Comparison of ENCODE assay signal across 12 cellular contexts in the genomic region with DNA sequence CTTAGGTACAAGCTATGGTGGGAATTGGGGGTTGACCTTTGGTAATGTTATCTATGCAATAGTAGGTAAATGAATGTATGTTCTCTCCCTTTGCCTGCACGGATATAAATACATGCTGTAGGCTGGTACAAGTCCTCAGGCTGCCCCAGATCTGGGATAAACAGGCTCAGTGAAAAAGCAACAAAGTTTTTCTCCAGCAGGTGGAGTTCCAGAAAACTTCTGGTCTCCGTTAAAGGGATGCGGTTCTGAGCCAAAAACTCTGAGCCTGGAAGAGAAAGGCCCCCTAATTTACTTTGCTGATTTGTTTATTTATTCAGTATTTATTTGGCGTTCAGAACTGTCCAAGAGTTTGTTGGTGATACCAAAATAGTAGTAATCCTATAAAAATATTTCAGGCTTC.
DNase-seq lines count a peak whose midpoint lies in the region; ATAC-seq, FAIRE-seq and TF ChIP-seq lines count a peak whose summit lies in the region.
"Had no signal": no experiment of that assay in that cellular context is flagged by ENCODE, and none has a peak within 500 bp of the region (broad histone marks: within the 10 kb centered on the region; RNA-seq: fewer than 3 reads in every experiment).

No MANE protein-coding gene starts in this region.

- POLR2A ChIA-PET in MCF 10A (lab: Yijun Ruan, JAX) = no interaction called here

- TF ChIP-seq CTCF in MCF 10A (IDR thresholded peaks at IDR 0.05; ENCODE audit: unreplicated experiment) = peak; percentile 29
- peak in 1 of 3 donors; percentile 44 for TF ChIP-seq CTCF in breast epithelium (IDR thresholded peaks at IDR 0.05)
- TF ChIP-seq CTCF in VCaP (conservative IDR thresholded peaks at IDR 0.05) = peak; percentile 72

- intact Hi-C loops in MCF 10A (cut with micrococcal nuclease) (loop anchor here (2.0 kb wide), 1 partner anchor 859 kb away; no protein-coding TSS in a partner anchor), breast epithelium (cut with DNase I; ENCODE audit: low total_unique reads) (no loop called here)

- no peak for TF ChIP-seq POLR2A in breast epithelium (IDR thresholded peaks at IDR 0.05)

- DNase-seq in MCF 10A (ENCODE audit: unreplicated experiment) (peak; percentile 25), breast epithelium (ENCODE audit: low spot score in 2 of 2) (no peak), left kidney (ENCODE audit: low read depth, low spot score) (peak; percentile 42), urothelium cell line (ENCODE audit: low spot score) (peak; percentile 21), NCI-H524 treated with DMSO at 0.1 percent for 48 hours (lab: John Stamatoyannopoulos, UW) (no peak)
- DNase-seq in stimulated activated naive CD8-positive, alpha-beta T cell treated with anti-CD3 and anti-CD28 coated beads, Interleukin-15, Interleukin-2, amounts not matched to agents 100 U/mL and 50 U/mL, for 24 hours = no peak
- DNase-seq: activated CD4-positive, alpha-beta T cell treated with anti-CD3 and anti-CD28 coated beads for 4 hours; KG1; stimulated activated CD4-positive, alpha-beta T cell treated with anti-CD3 and anti-CD28 coated beads, Interleukin-4, amount 100 ng/mL, for 4 hours had no signal

- no peak overlapping the region for H3K4me3 Mint-ChIP-seq in MCF 10A (ENCODE audit: unreplicated experiment)

- H3K36me3 Mint-ChIP-seq in MCF 10A (ENCODE audit: insufficient read depth, unreplicated experiment) = no peaks in the 10 kb centered on the region

- H3K4me3 ChIP-seq in breast epithelium = no peak overlapping the region
- H3K4me3 ChIP-seq: BLaER1 treated with 17β-estradiol and CSF1 and Interleukin-3, amounts not matched to agents 10 nM and 100 nM had no signal

- FAIRE-seq in urothelium cell line (lab: Jason Lieb, UNC) = no peak

- no peaks in the 10 kb centered on the region for H3K4me1 ChIP-seq in breast epithelium
- H3K4me1 ChIP-seq: BLaER1 treated with 17β-estradiol and CSF1 and Interleukin-3, amounts not matched to agents 10 nM and 100 nM had no signal

- no peaks in the 10 kb centered on the region for H3K9me3 ChIP-seq in breast epithelium
- H3K9me3 ChIP-seq: BLaER1 treated with 17β-estradiol and CSF1 and Interleukin-3, amounts not matched to agents 10 nM and 100 nM had no signal

- no TSS peak for BruUV-seq in MCF 10A (replicated peaks; lab: Mats Ljungman, UMichigan)

- no peaks in the 10 kb centered on the region for H3K27me3 Mint-ChIP-seq in MCF 10A (ENCODE audit: insufficient read depth, unreplicated experiment)

- CTCF ChIA-PET in MCF 10A (lab: Yijun Ruan, JAX) = interaction anchor here (0.6 to 2.8 kb wide), 10 partner anchors 8 to 855 kb away, joined by 3 to 11 read pairs (median 4); no protein-coding TSS in a partner anchor

- H3K36me3 ChIP-seq in breast epithelium = no peaks in the 10 kb centered on the region
- H3K36me3 ChIP-seq: BLaER1 treated with 17β-estradiol and CSF1 and Interleukin-3, amounts not matched to agents 10 nM and 100 nM had no signal

- no peaks in the 10 kb centered on the region for H3K4me1 Mint-ChIP-seq in MCF 10A (ENCODE audit: insufficient read depth, unreplicated experiment)

- H3K27me3 ChIP-seq in breast epithelium = no peaks in the 10 kb centered on the region
- H3K27me3 ChIP-seq: BLaER1 treated with 17β-estradiol and CSF1 and Interleukin-3, amounts not matched to agents 10 nM and 100 nM had no signal

- no peaks in the 10 kb centered on the region for H3K9me3 Mint-ChIP-seq in MCF 10A (ENCODE audit: unreplicated experiment)

- no peak for ATAC-seq in HG03571 (IDR thresholded peaks at IDR 0.05; ENCODE audit: unreplicated experiment)
- ATAC-seq in stimulated activated naive CD8-positive, alpha-beta T cell treated with anti-CD3 and anti-CD28 coated beads, Interleukin-15, Interleukin-2, amounts not matched to agents 100 U/mL and 50 U/mL, for 24 hours = no peak

- no peak overlapping the region for H3K27ac ChIP-seq in breast epithelium
- H3K27ac ChIP-seq in VCaP = no peak overlapping the region
- H3K27ac ChIP-seq: BLaER1 treated with 17β-estradiol and CSF1 and Interleukin-3, amounts not matched to agents 10 nM and 100 nM had no signal

- H3K27ac Mint-ChIP-seq in MCF 10A (ENCODE audit: low read depth, unreplicated experiment) = no peak overlapping the region

Comparison
In these comparisons a context has a peak if more than half of its experiments do, and no peak if none do; other contexts are left out.
1. DNase-seq: peak in MCF 10A (single experiment), left kidney (single experiment) and urothelium cell line (single experiment); none in breast epithelium (0 of 2), NCI-H524 treated with DMSO at 0.1 percent for 48 hours (single experiment) and stimulated activated naive CD8-positive, alpha-beta T cell treated with anti-CD3 and anti-CD28 coated beads, Interleukin-15, Interleukin-2, amounts not matched to agents 100 U/mL and 50 U/mL, for 24 hours (single experiment).